In the genomic region with DNA sequence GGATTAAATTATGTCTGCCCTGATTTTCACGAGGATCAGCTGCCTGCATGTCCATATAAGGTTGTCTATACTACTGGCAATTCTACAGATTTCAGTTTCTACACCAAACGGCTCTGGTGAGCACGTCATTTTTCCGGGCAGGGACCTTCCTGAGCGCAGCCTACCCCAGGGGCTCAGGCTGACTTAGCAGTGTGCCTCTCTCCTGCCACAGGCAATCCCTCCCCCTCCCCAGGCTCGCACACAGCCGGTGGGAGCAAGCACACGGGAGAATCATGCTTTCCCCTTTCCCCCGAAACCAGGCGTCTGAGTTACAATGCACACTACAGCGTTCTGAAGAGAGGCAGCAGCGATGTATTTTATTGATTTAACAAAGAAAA, we compare ENCODE assay signal across 8 cellular contexts. TPM values are rescaled to one million over a fixed set of nuclear protein-coding genes. Genes with fewer than 3 reads are reported as not detected.
DNase-seq lines count a peak whose midpoint lies in the region; ATAC-seq and TF ChIP-seq lines count a peak whose summit lies in the region.

No MANE protein-coding gene starts in this region.

- no peaks in the 10 kb centered on the region for H3K27me3 ChIP-seq in mucosa of stomach (ENCODE audit: control insufficient read depth, insufficient read depth, low read length)

- CTCF ChIA-PET in activated CD8-positive, alpha-beta T cell treated with anti-CD3 and anti-CD28 coated beads, Interleukin-2, amount 10 ng/mL, durations not matched to agents 7 days and 5 days (lab: Charles Lee), result interaction anchor here (0.7 to 3.0 kb wide), 9 partner anchors 18 to 180 kb away, joined by 3 to 20 read pairs (median 4); no protein-coding TSS in a partner anchor

- H3K4me1 Mint-ChIP-seq in activated CD8-positive, alpha-beta T cell treated with anti-CD3 and anti-CD28 coated beads, Interleukin-2, amount 10 ng/mL, durations not matched to agents 7 days and 5 days (ENCODE audit: low read depth), result peaks cover 57% of the 10 kb centered on the region

- H3K9ac ChIP-seq in mucosa of stomach (ENCODE audit: low read length), result peak overlapping the region; percentile 97

- peak overlapping the region; percentile 93 for H3K27ac ChIP-seq in temporal lobe (ENCODE audit: low read depth, low read length)

- H3K36me3 Mint-ChIP-seq in activated CD8-positive, alpha-beta T cell treated with anti-CD3 and anti-CD28 coated beads, Interleukin-2, amount 10 ng/mL, durations not matched to agents 7 days and 5 days (ENCODE audit: low read depth), result peaks cover 66% of the 10 kb centered on the region

- peak overlapping the region; percentile 98 for H3K27ac Mint-ChIP-seq in activated CD8-positive, alpha-beta T cell treated with anti-CD3 and anti-CD28 coated beads, Interleukin-2, amount 10 ng/mL, durations not matched to agents 7 days and 5 days

- no peak for TF ChIP-seq CTCF in epithelial cell of esophagus (IDR thresholded peaks at IDR 0.05; ENCODE audit: insufficient read depth, low read depth, low read length, missing control alignments)

- ATAC-seq in activated CD8-positive, alpha-beta T cell treated with anti-CD3 and anti-CD28 coated beads, Interleukin-2, amount 10 ng/mL, durations not matched to agents 7 days and 5 days, result peak; percentile 7

- H3K9me3 Mint-ChIP-seq in activated CD8-positive, alpha-beta T cell treated with anti-CD3 and anti-CD28 coated beads, Interleukin-2, amount 10 ng/mL, durations not matched to agents 7 days and 5 days (ENCODE audit: insufficient read depth), result no peaks in the 10 kb centered on the region

- DNase-seq in GM03348 (ENCODE audit: low spot score) (peak; percentile 64), H4 (ENCODE audit: low spot score) (peak; percentile 65), NCI-H146 treated with DMSO at 0.1 percent for 48 hours (lab: John Stamatoyannopoulos, UW; ENCODE audit: unreplicated experiment) (peak; percentile 65), epithelial cell of esophagus (ENCODE audit: low read depth) (peak; percentile 44), NCI-H187 (lab: John Stamatoyannopoulos, UW) (no peak)
- peak; percentile 77 for DNase-seq in activated CD8-positive, alpha-beta T cell treated with anti-CD3 and anti-CD28 coated beads, Interleukin-2, amount 10 ng/mL, durations not matched to agents 7 days and 5 days

- H3K9me3 ChIP-seq in mucosa of stomach (ENCODE audit: control insufficient read depth, low read length), result no peaks in the 10 kb centered on the region

- peaks cover 42% of the 10 kb centered on the region for H3K4me1 ChIP-seq in mucosa of stomach (ENCODE audit: control insufficient read depth, insufficient read depth, low read length)

- H3K36me3 ChIP-seq in mucosa of stomach (ENCODE audit: control insufficient read depth, insufficient read depth, low read length), result peaks cover 31% of the 10 kb centered on the region

- peak overlapping the region; percentile 90 for H3K4me3 ChIP-seq in epithelial cell of esophagus (ENCODE audit: low read length)
- peak overlapping the region; percentile 78 for H3K4me3 ChIP-seq in mucosa of stomach (ENCODE audit: low read length)

- POLR2A ChIA-PET in activated CD8-positive, alpha-beta T cell treated with anti-CD3 and anti-CD28 coated beads, Interleukin-2, amount 10 ng/mL, durations not matched to agents 7 days and 5 days (lab: Charles Lee), result interaction anchor here (0.6 to 6.8 kb wide), 32 partner anchors 8 to 673 kb away, joined by 3 to 658 read pairs (median 10); a partner anchor contains a TSS

- no peaks in the 10 kb centered on the region for H3K27me3 Mint-ChIP-seq in activated CD8-positive, alpha-beta T cell treated with anti-CD3 and anti-CD28 coated beads, Interleukin-2, amount 10 ng/mL, durations not matched to agents 7 days and 5 days (ENCODE audit: low read depth)

- peak overlapping the region; percentile 95 for H3K4me3 Mint-ChIP-seq in activated CD8-positive, alpha-beta T cell treated with anti-CD3 and anti-CD28 coated beads, Interleukin-2, amount 10 ng/mL, durations not matched to agents 7 days and 5 days

RNA-seq across cellular contexts. Expression of a gene that starts 1.7 kb away (rescaled TPM):
- total RNA-seq in H4 (2014; rRNA removed; shearing (Covaris generic)), result 2.9 and 3.9 TPM in 2 replicates
- total RNA-seq in activated CD8-positive, alpha-beta T cell treated with anti-CD3 and anti-CD28 coated beads, Interleukin-2, amount 10 ng/mL, durations not matched to agents 7 days and 5 days, result 100 to 1,000 TPM; 208 to 215 TPM
- 79.4 TPM for total RNA-seq in temporal lobe

Comparison
In these comparisons a context has a peak if more than half of its experiments do, and no peak if none do; other contexts are left out.
1. DNase-seq: peak in GM03348 (single experiment), H4 (single experiment), NCI-H146 treated with DMSO at 0.1 percent for 48 hours (single experiment), activated CD8-positive, alpha-beta T cell treated with anti-CD3 and anti-CD28 coated beads, Interleukin-2, amount 10 ng/mL, durations not matched to agents 7 days and 5 days (single experiment) and epithelial cell of esophagus (single experiment); none in NCI-H187 (0 of 2).
2. RNA of a gene that starts 1.7 kb away (total RNA-seq): 208 to 215 TPM in activated CD8-positive, alpha-beta T cell treated with anti-CD3 and anti-CD28 coated beads, Interleukin-2, amount 10 ng/mL, durations not matched to agents 7 days and 5 days and 79.4 TPM in temporal lobe (single experiment); 2.9 to 3.9 TPM in H4; every median in the first group is over 10 times any median in the second.